Comparison of ENCODE assay signal across 1 cellular context in genomic region chr6:85362652-85363310, GRCh38.
TF ChIP-seq lines count a peak whose summit lies in the region.

No MANE protein-coding gene starts in this region.

TF ChIP-seq in SK-N-SH treated with all-trans-retinoic acid at 6 μM for 48 hours, 23 proteins besides CTCF, POLR2A, EP300 and RAD21:
- no peak for TF ChIP-seq ISL1 (CRISPR knock-in tag; IDR thresholded peaks at IDR 0.05)
- TF ChIP-seq TSHZ2 (CRISPR knock-in tag; IDR thresholded peaks at IDR 0.05): no peak
- no peak for TF ChIP-seq ZFP3 (CRISPR knock-in tag; IDR thresholded peaks at IDR 0.05)
- no peak for TF ChIP-seq CSRNP3 (CRISPR knock-in tag; IDR thresholded peaks at IDR 0.05)
- no peak for TF ChIP-seq ZC3H10 (CRISPR knock-in tag; IDR thresholded peaks at IDR 0.05)
- TF ChIP-seq ARNTL (CRISPR knock-in tag; IDR thresholded peaks at IDR 0.05; ENCODE audit: borderline replicate concordance, low read depth): no peak
- TF ChIP-seq SNAI2 (CRISPR knock-in tag; IDR thresholded peaks at IDR 0.05): no peak
- TF ChIP-seq PATZ1 (CRISPR knock-in tag; IDR thresholded peaks at IDR 0.05; ENCODE audit: borderline replicate concordance): no peak
- TF ChIP-seq POU6F1 (CRISPR knock-in tag; IDR thresholded peaks at IDR 0.05; ENCODE audit: borderline replicate concordance, low read depth): no peak
- no peak for TF ChIP-seq ZNF565 (CRISPR knock-in tag; conservative IDR thresholded peaks at IDR 0.05; ENCODE audit: low read depth)
- no peak for TF ChIP-seq TOX (CRISPR knock-in tag; IDR thresholded peaks at IDR 0.05; ENCODE audit: borderline replicate concordance)
- TF ChIP-seq ZNF70 (CRISPR knock-in tag; IDR thresholded peaks at IDR 0.05): no peak
- TF ChIP-seq GLIS3 (CRISPR knock-in tag; IDR thresholded peaks at IDR 0.05): no peak
- TF ChIP-seq RARB (CRISPR knock-in tag; IDR thresholded peaks at IDR 0.05): no peak
- no peak for TF ChIP-seq OSR1 (CRISPR knock-in tag; IDR thresholded peaks at IDR 0.05)
- no peak for TF ChIP-seq BACH2 (CRISPR knock-in tag; IDR thresholded peaks at IDR 0.05; ENCODE audit: borderline replicate concordance)
